ENCODE assay signal across 13 cellular contexts in genomic region chr14:24238123-24238522, GRCh38. TPM values are rescaled to one million over a fixed set of nuclear protein-coding genes. Genes with fewer than 3 reads are reported as not detected.
A peak's percentile ranks its signal among the peaks of the same experiment; 100 is the strongest.
DNase-seq lines count a peak whose midpoint lies in the region; ATAC-seq and TF ChIP-seq lines count a peak whose summit lies in the region.
"Had no signal": no experiment of that assay in that cellular context is flagged by ENCODE, and none has a peak within 500 bp of the region (broad histone marks: within the 10 kb centered on the region; RNA-seq: fewer than 3 reads in every experiment).

No MANE protein-coding gene starts in this region.

- DNase-seq in CD4-positive, alpha-beta T cell = no peak
- DNase-seq in HFFc6 (no peak), NCI-H2171 (lab: John Stamatoyannopoulos, UW) (no peak), HUDEP-2 (lab: John Stamatoyannopoulos, UW; ENCODE audit: unreplicated experiment in 76 of 76) (no peak), GM13977 (ENCODE audit: low spot score) (no peak)
- no peak for DNase-seq in naive thymus-derived CD4-positive, alpha-beta T cell
- DNase-seq: activated CD4-positive, alpha-beta T cell treated with anti-CD3 and anti-CD28 coated beads, Interleukin-2, amount 50 U/mL, for 48 hours; CD4-positive, CD25-positive, alpha-beta regulatory T cell; GF-D8; SW 1271; testis had no signal

- H3K27me3 ChIP-seq in CD4-positive, alpha-beta T cell (ENCODE audit: control insufficient read depth, insufficient read depth, low read length) = no peaks in the 10 kb centered on the region
- no peaks in the 10 kb centered on the region for H3K27me3 ChIP-seq in naive thymus-derived CD4-positive, alpha-beta T cell (ENCODE audit: control insufficient read depth in 2 of 2, insufficient read depth in 2 of 2, low read length in 2 of 2)
- H3K27me3 ChIP-seq: testis had no signal

- peaks cover 20 to 58% (median 26%) of the 10 kb centered on the region in 3 experiments for H3K36me3 ChIP-seq in naive thymus-derived CD4-positive, alpha-beta T cell (ENCODE audit: control insufficient read depth in 2 of 3, insufficient read depth in 3 of 3, low read length in 3 of 3)

- CTCF ChIA-PET in CD4-positive, alpha-beta T cell (lab: Charles Lee) = interaction anchor here (3.3 kb wide), 1 partner anchor 22 kb away, joined by 14 read pairs; the partner anchor contains the start of gene MDP1
- CTCF ChIA-PET in naive thymus-derived CD4-positive, alpha-beta T cell (lab: Charles Lee) = interaction anchor here (1.5 kb wide), 1 partner anchor 61 kb away, joined by 4 read pairs; the partner anchor contains the start of genes DHRS1 and NOP9

- intact Hi-C loops in CD4-positive, alpha-beta T cell (cut with DNase I, micrococcal nuclease) = no loop called here
- intact Hi-C loops in naive thymus-derived CD4-positive, alpha-beta T cell (cut with micrococcal nuclease) = no loop called here

- H3K4me3 Mint-ChIP-seq in CD4-positive, alpha-beta T cell = peak overlapping the region; percentile 15
- H3K4me3 Mint-ChIP-seq in HFFc6 (peak overlapping the region; percentile 26), brain (peak overlapping the region in 4 of 5 experiments; percentile 14 to 96 (median 27))
- H3K4me3 Mint-ChIP-seq in naive thymus-derived CD4-positive, alpha-beta T cell = peak overlapping the region in 6 of 10 donors; percentile 3 to 90 (median 34)

- POLR2A ChIA-PET in CD4-positive, alpha-beta T cell (lab: Charles Lee) = interaction anchor here (0.5 to 2.6 kb wide), 7 partner anchors 9 to 97 kb away, joined by 3 to 11 read pairs (median 3); partner anchors contain the start of genes EMC9, MDP1 and TM9SF1
- POLR2A ChIA-PET in naive thymus-derived CD4-positive, alpha-beta T cell (lab: Charles Lee) = interaction anchor here (0.6 to 7.2 kb wide), 7 partner anchors 10 to 192 kb away, joined by 3 to 117 read pairs (median 4); partner anchors contain the start of genes CHMP4A, MDP1 and RABGGTA

- H3K27ac ChIP-seq in CD4-positive, alpha-beta T cell (ENCODE audit: low read depth, low read length) = no peak overlapping the region
- no peak overlapping the region for H3K27ac ChIP-seq in naive thymus-derived CD4-positive, alpha-beta T cell (ENCODE audit: low read depth, low read length)
- H3K27ac ChIP-seq: testis had no signal

- no peaks in the 10 kb centered on the region for H3K9me3 Mint-ChIP-seq in CD4-positive, alpha-beta T cell
- no peaks in the 10 kb centered on the region for H3K9me3 Mint-ChIP-seq in HFFc6
- peaks cover 0 to 2% (median 0%) of the 10 kb centered on the region in 5 experiments for H3K9me3 Mint-ChIP-seq in brain
- H3K9me3 Mint-ChIP-seq in naive thymus-derived CD4-positive, alpha-beta T cell = peaks cover 0 to 1% (median 0%) of the 10 kb centered on the region in 11 donors
- H3K9me3 Mint-ChIP-seq: CD4-positive, CD25-positive, alpha-beta regulatory T cell had no signal

- TF ChIP-seq CTCF in CD4-positive, alpha-beta T cell (IDR thresholded peaks at IDR 0.05) = no peak
- TF ChIP-seq CTCF in HFFc6 (IDR thresholded peaks at IDR 0.05) (no peak), brain (conservative IDR thresholded peaks at IDR 0.05) (no peak), GM13977 (IDR thresholded peaks at IDR 0.05; ENCODE audit: extremely low read depth, insufficient read depth, missing control alignments) (no peak)

- H3K9me3 ChIP-seq in CD4-positive, alpha-beta T cell (ENCODE audit: control insufficient read depth, low read length) = no peaks in the 10 kb centered on the region
- H3K9me3 ChIP-seq in naive thymus-derived CD4-positive, alpha-beta T cell (ENCODE audit: control insufficient read depth in 2 of 3, low read length in 3 of 3) = no peaks in the 10 kb centered on the region
- H3K9me3 ChIP-seq: testis had no signal

- H3K27ac Mint-ChIP-seq in CD4-positive, alpha-beta T cell = peak overlapping the region; percentile 31
- peak overlapping the region; percentile 72 for H3K27ac Mint-ChIP-seq in HFFc6
- H3K27ac Mint-ChIP-seq in brain = peak overlapping the region in 4 of 5 experiments; percentile 27 to 100 (median 59)
- peak overlapping the region; percentile 2 to 72 (median 55) for H3K27ac Mint-ChIP-seq in naive thymus-derived CD4-positive, alpha-beta T cell

- H3K4me1 ChIP-seq in naive thymus-derived CD4-positive, alpha-beta T cell (ENCODE audit: control insufficient read depth in 2 of 2, insufficient read depth in 2 of 2, low read length in 2 of 2) = peaks cover 27 to 46% of the 10 kb centered on the region in 2 donors

- no peak for ATAC-seq in CD4-positive, alpha-beta T cell (ENCODE audit: poor library complexity)
- no peak for ATAC-seq in naive thymus-derived CD4-positive, alpha-beta T cell
- no peak for ATAC-seq in HG03095 (IDR thresholded peaks at IDR 0.05; ENCODE audit: unreplicated experiment)

- H3K4me3 ChIP-seq in naive thymus-derived CD4-positive, alpha-beta T cell (ENCODE audit: low read length) = no peak overlapping the region
- H3K4me3 ChIP-seq: testis had no signal

- peaks cover 84% of the 10 kb centered on the region for H3K4me1 Mint-ChIP-seq in CD4-positive, alpha-beta T cell (ENCODE audit: low read depth)
- H3K4me1 Mint-ChIP-seq in HFFc6 (ENCODE audit: low read depth) (peaks cover 89% of the 10 kb centered on the region), brain (peaks cover 80% of the 10 kb centered on the region)
- peaks cover 60 to 94% (median 77%) of the 10 kb centered on the region in 7 donors for H3K4me1 Mint-ChIP-seq in naive thymus-derived CD4-positive, alpha-beta T cell

- peaks cover 90% of the 10 kb centered on the region for H3K36me3 Mint-ChIP-seq in CD4-positive, alpha-beta T cell (ENCODE audit: low read depth)
- H3K36me3 Mint-ChIP-seq in HFFc6 (ENCODE audit: low read depth) = peaks cover 73% of the 10 kb centered on the region
- peaks cover 46% of the 10 kb centered on the region for H3K36me3 Mint-ChIP-seq in brain
- peaks cover 11 to 46% (median 37%) of the 10 kb centered on the region in 5 donors for H3K36me3 Mint-ChIP-seq in naive thymus-derived CD4-positive, alpha-beta T cell

- H3K27me3 Mint-ChIP-seq in CD4-positive, alpha-beta T cell = no peaks in the 10 kb centered on the region
- H3K27me3 Mint-ChIP-seq in HFFc6 (ENCODE audit: insufficient read depth) (peaks cover 3% of the 10 kb centered on the region), brain (peaks cover 14% of the 10 kb centered on the region)
- H3K27me3 Mint-ChIP-seq in naive thymus-derived CD4-positive, alpha-beta T cell = no peaks in the 10 kb centered on the region

- in situ Hi-C loops in GM13977 (cut with MboI; ENCODE audit: low pct_unique_long_range_greater_than_20kb, low sequenced_read_pairs, unreplicated experiment) = no loop called here

RNA-seq across cellular contexts. Expression of gene TINF2, which starts 4.3 kb away (rescaled TPM):
- total RNA-seq in CD4-positive, alpha-beta T cell = 100 to 1,000 TPM; 110 to 113 TPM
- total RNA-seq in HFFc6 (2021; fragmentation: NEBNext Ultra II Directional; extraction: Animal tissue kit (Norgen Biotek cat#: 25700)) = 10 to 100 TPM; 54.2 to 73.4 (median 67.5) TPM
- 105 TPM for polyA plus RNA-seq in brain (ENCODE audit: insufficient read depth, low read depth, low replicate concordance)
- 100 to 1,000 TPM; 133 to 150 (median 139) TPM for total RNA-seq in naive thymus-derived CD4-positive, alpha-beta T cell
- polyA plus RNA-seq in naive thymus-derived CD4-positive, alpha-beta T cell = 100 to 1,000 TPM; 143 to 186 TPM

RNA-seq across cellular contexts. Expression of gene GMPR2, which starts 5.4 kb away (rescaled TPM):
- 10 to 100 TPM; 22.2 to 24.8 TPM for total RNA-seq in CD4-positive, alpha-beta T cell
- total RNA-seq in HFFc6 (2021; fragmentation: NEBNext Ultra II Directional; extraction: Animal tissue kit (Norgen Biotek cat#: 25700)) = 10 to 100 TPM; 70.6 to 76.7 (median 73.6) TPM
- polyA plus RNA-seq in brain (ENCODE audit: insufficient read depth, low read depth, low replicate concordance) = 71.7 TPM
- total RNA-seq in naive thymus-derived CD4-positive, alpha-beta T cell = 10 to 100 TPM; 38.2 to 91.6 (median 69.5) TPM
- 100 to 1,000 TPM in 1 of 2 donors, 10 to 100 TPM in 1; 99.9 to 107 TPM for polyA plus RNA-seq in naive thymus-derived CD4-positive, alpha-beta T cell

RNA-seq across cellular contexts. Expression of gene NEDD8, which starts 6.0 kb away (rescaled TPM):
- total RNA-seq in CD4-positive, alpha-beta T cell = 10 to 100 TPM; 42.0 to 43.5 TPM
- 100 to 1,000 TPM; 309 to 401 (median 372) TPM for total RNA-seq in HFFc6 (2021; fragmentation: NEBNext Ultra II Directional; extraction: Animal tissue kit (Norgen Biotek cat#: 25700))
- 330 TPM for polyA plus RNA-seq in brain (ENCODE audit: insufficient read depth, low read depth, low replicate concordance)
- 100 to 1,000 TPM in 3 of 5 experiments, 10 to 100 TPM in 2; 73.5 to 175 (median 106) TPM for total RNA-seq in naive thymus-derived CD4-positive, alpha-beta T cell
- polyA plus RNA-seq in naive thymus-derived CD4-positive, alpha-beta T cell = 100 to 1,000 TPM; 254 to 340 TPM

RNA-seq across cellular contexts. Expression of gene MDP1, which starts 22.3 kb away (rescaled TPM):
- 1 to 10 TPM; 3.2 to 3.7 TPM for total RNA-seq in CD4-positive, alpha-beta T cell
- 10 to 100 TPM in 5 of 6 experiments, 1 to 10 TPM in 1; 9.8 to 14.4 (median 12.3) TPM for total RNA-seq in HFFc6 (2021; fragmentation: NEBNext Ultra II Directional; extraction: Animal tissue kit (Norgen Biotek cat#: 25700))
- polyA plus RNA-seq in brain (ENCODE audit: insufficient read depth, low read depth, low replicate concordance) = 40.2 TPM
- 10 to 100 TPM in 3 of 5 experiments, 1 to 10 TPM in 2; 5.5 to 18.5 (median 14.2) TPM for total RNA-seq in naive thymus-derived CD4-positive, alpha-beta T cell
- 10 to 100 TPM; 33.1 to 36.4 TPM for polyA plus RNA-seq in naive thymus-derived CD4-positive, alpha-beta T cell

RNA-seq across cellular contexts. Expression of gene CHMP4A, which starts 24.8 kb away (rescaled TPM):
- 10 to 100 TPM; 73.4 to 80.1 TPM for total RNA-seq in CD4-positive, alpha-beta T cell
- total RNA-seq in HFFc6 (2021; fragmentation: NEBNext Ultra II Directional; extraction: Animal tissue kit (Norgen Biotek cat#: 25700)) = 10 to 100 TPM; 32.4 to 41.1 (median 38.8) TPM
- 111 TPM for polyA plus RNA-seq in brain (ENCODE audit: insufficient read depth, low read depth, low replicate concordance)
- total RNA-seq in naive thymus-derived CD4-positive, alpha-beta T cell = 100 to 1,000 TPM in 1 of 5 experiments, 10 to 100 TPM in 4; 79.1 to 101 (median 85.7) TPM
- 100 to 1,000 TPM; 121 to 140 TPM for polyA plus RNA-seq in naive thymus-derived CD4-positive, alpha-beta T cell
